ENCODE assay signal across 10 cellular contexts in the genomic region with DNA sequence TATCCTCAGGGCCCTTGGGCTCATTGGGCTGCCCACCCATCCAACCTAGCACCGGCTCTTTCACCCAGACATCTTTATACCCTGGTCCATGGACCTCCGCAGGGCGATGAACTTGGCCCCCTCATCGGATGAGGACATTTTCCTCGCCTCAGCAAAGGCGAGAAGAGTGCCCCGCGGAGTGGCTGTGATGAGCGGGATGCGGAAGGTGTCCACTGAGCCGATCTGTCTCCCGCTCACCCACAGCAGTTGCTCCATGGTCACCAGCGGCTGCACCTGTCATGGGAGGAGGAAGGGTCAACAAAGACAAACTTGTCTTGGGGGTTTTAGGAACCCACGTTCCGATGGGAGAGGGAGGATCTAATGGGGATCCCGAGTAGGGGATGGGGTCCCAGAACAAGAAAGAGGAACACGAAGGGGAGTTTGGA. TPM values are rescaled to one million over a fixed set of nuclear protein-coding genes. Genes with fewer than 3 reads are reported as not detected.
A peak's percentile ranks its signal among the peaks of the same experiment; 100 is the strongest.
DNase-seq lines count a peak whose midpoint lies in the region; ATAC-seq, FAIRE-seq and TF ChIP-seq lines count a peak whose summit lies in the region.
"Had no signal": no experiment of that assay in that cellular context is flagged by ENCODE, and none has a peak within 500 bp of the region (broad histone marks: within the 10 kb centered on the region; RNA-seq: fewer than 3 reads in every experiment).

No MANE protein-coding gene starts in this region.

- no peak for DNase-seq in activated T-cell treated with anti-CD3 and anti-CD28 coated beads, Interleukin-2, amount 50 U/mL, for 4 hours
- DNase-seq in activated T-cell treated with anti-CD3 and anti-CD28 coated beads for 4 hours (no peak), GM12878 (ENCODE audit: low read depth, low spot score) (no peak), lower lobe of right lung (no peak), tibial artery (no peak), NCI-H187 treated with DMSO at 0.1 percent for 48 hours (lab: John Stamatoyannopoulos, UW) (no peak), inferior parietal cortex (ENCODE audit: extremely low spot score) (no peak)
- DNase-seq in stimulated activated CD4-positive, alpha-beta T cell treated with anti-CD3 and anti-CD28 coated beads, Interleukin-12 subunit alpha, Interleukin-12 subunit beta, amount 100 ng/mL, for 4 hours = no peak
- DNase-seq: NCI-H1417 treated with DMSO at 0.1 percent for 48 hours had no signal

- peak overlapping the region; percentile 67 for H3K9ac ChIP-seq in GM12878 (ENCODE audit: control insufficient read depth, insufficient read depth, low read length)

- H3K27me3 ChIP-seq in GM12878 (replicated peaks in 1 of 2; ENCODE audit: control insufficient read depth in 2 of 2, insufficient read depth in 2 of 2, low read length in 1 of 2) (no peaks in the 10 kb centered on the region), lower lobe of right lung (ENCODE audit: low read depth) (no peaks in the 10 kb centered on the region), tibial artery (no peaks in the 10 kb centered on the region)

- no peaks in the 10 kb centered on the region for H3K27me3 Mint-ChIP-seq in activated T-cell treated with anti-CD3 and anti-CD28 coated beads, Interleukin-2, amount 50 U/mL, for 4 hours (ENCODE audit: low read depth)

- H3K9me3 ChIP-seq in GM12878 (replicated peaks; ENCODE audit: control insufficient read depth, insufficient read depth, low read length) (no peaks in the 10 kb centered on the region), lower lobe of right lung (no peaks in the 10 kb centered on the region), tibial artery (no peaks in the 10 kb centered on the region)

- RAD21 ChIA-PET in GM12878 (lab: Charles Lee; ENCODE audit: unreplicated experiment) = interaction anchor here (0.7 to 1.7 kb wide), 5 partner anchors 22 to 263 kb away, joined by 3 to 8 read pairs (median 4); a partner anchor contains a TSS

- H3K36me3 ChIP-seq in GM12878 (ENCODE audit: control insufficient read depth in 2 of 2, insufficient read depth in 2 of 2, low read length in 1 of 2) (peaks cover 0 to 3% of the 10 kb centered on the region in 2 experiments; a peak in 1 of 4 replicates), lower lobe of right lung (peaks cover 44% of the 10 kb centered on the region), tibial artery (peaks cover 25 to 41% (median 35%) of the 10 kb centered on the region in 3 donors)

- H3K27ac ChIP-seq in GM12878 (ENCODE audit: control insufficient read depth, insufficient read depth) = no peak overlapping the region
- peak overlapping the region; percentile 86 for H3K27ac ChIP-seq in lower lobe of right lung
- H3K27ac ChIP-seq in tibial artery = peak overlapping the region; percentile 88

- no peaks in the 10 kb centered on the region for H4K20me1 ChIP-seq in GM12878 (ENCODE audit: control insufficient read depth, insufficient read depth)

- in situ Hi-C loops in GM12878 (cut with MboI) = no loop called here

- TF ChIP-seq CTCF in GM12878 (IDR thresholded peaks at IDR 0.05 in 2 of 3, conservative IDR thresholded peaks at IDR 0.05 in 1 of 3; ENCODE audit: control insufficient read depth in 2 of 3, extremely low read depth in 1 of 3, insufficient read depth in 1 of 3, low read depth in 3 of 3, low read length in 3 of 3) (no peak), lower lobe of right lung (IDR thresholded peaks at IDR 0.05) (no peak), tibial artery (IDR thresholded peaks at IDR 0.05) (no peak)

- TF ChIP-seq RAD21 in GM12878 (IDR thresholded peaks at IDR 0.05; ENCODE audit: insufficient read depth, low read depth, low read length) = no peak

- H3K4me1 Mint-ChIP-seq in activated T-cell treated with anti-CD3 and anti-CD28 coated beads, Interleukin-2, amount 50 U/mL, for 4 hours (ENCODE audit: low read depth) = peaks cover 18% of the 10 kb centered on the region

- no peak for FAIRE-seq in GM12878 (lab: Jason Lieb, UNC)

- no TSS peak for BruUV-seq in GM12878 (replicated peaks; lab: Mats Ljungman, UMichigan)

- peak overlapping the region; percentile 61; the same call in 1 of the 2 replicates for H2AFZ ChIP-seq in GM12878 (ENCODE audit: control insufficient read depth, low read depth, low read length)

- no peaks in the 10 kb centered on the region for H3K9me3 Mint-ChIP-seq in activated T-cell treated with anti-CD3 and anti-CD28 coated beads, Interleukin-2, amount 50 U/mL, for 4 hours

- TF ChIP-seq POLR2A in GM12878 (IDR thresholded peaks at IDR 0.05; ENCODE audit: low read depth, low read length) = no peak

- SMC1A ChIA-PET in GM12878 (lab: Charles Lee; ENCODE audit: uncharacterized antibody, unreplicated experiment) = interaction anchor here (1.2 to 2.9 kb wide), 4 partner anchors 23 to 240 kb away, joined by 3 to 24 read pairs (median 8); no protein-coding TSS in a partner anchor

- H3K4me2 ChIP-seq in GM12878 (ENCODE audit: control insufficient read depth, insufficient read depth) = peak overlapping the region; percentile 98

- H3K36me3 Mint-ChIP-seq in activated T-cell treated with anti-CD3 and anti-CD28 coated beads, Interleukin-2, amount 50 U/mL, for 4 hours (ENCODE audit: insufficient read depth) = peaks cover 18% of the 10 kb centered on the region

- ATAC-seq in activated T-cell treated with anti-CD3 and anti-CD28 coated beads, Interleukin-2, amount 50 U/mL, for 4 hours = no peak
- no peak for ATAC-seq in GM12878
- ATAC-seq in lower lobe of right lung = no peak

- peak overlapping the region; percentile 91 for H3K4me3 ChIP-seq in GM12878
- peak overlapping the region; percentile 84 for H3K4me3 ChIP-seq in lower lobe of right lung
- peak overlapping the region; percentile 73 to 77 for H3K4me3 ChIP-seq in tibial artery

- intact Hi-C loops in GM12878 (cut with micrococcal nuclease; ENCODE audit: unreplicated experiment) (loop anchor here (2.0 kb wide), 2 partner anchors 27 to 61 kb away; no protein-coding TSS in a partner anchor), lower lobe of right lung (cut with DNase I) (no loop called here), tibial artery (cut with DNase I; ENCODE audit: low total_unique reads) (no loop called here)

- POLR2A ChIA-PET in GM12878 (lab: Charles Lee) = interaction anchor here (0.8 to 2.5 kb wide), 5 partner anchors 18 to 67 kb away, joined by 3 to 22 read pairs (median 7); a partner anchor contains a TSS

- TF ChIP-seq EP300 in GM12878 (IDR thresholded peaks at IDR 0.05; ENCODE audit: borderline replicate concordance in 1 of 2, control insufficient read depth in 1 of 2, low read depth in 2 of 2, low read length in 2 of 2) = no peak

- H3K79me2 ChIP-seq in GM12878 (ENCODE audit: control insufficient read depth, insufficient read depth, low read length) = no peaks in the 10 kb centered on the region; the same call in 1 of the 2 replicates

- H3K4me1 ChIP-seq in GM12878 (ENCODE audit: control insufficient read depth, insufficient read depth, low read length) (peaks cover 11% of the 10 kb centered on the region), lower lobe of right lung (peaks cover 25% of the 10 kb centered on the region), tibial artery (peaks cover 0 to 24% (median 20%) of the 10 kb centered on the region in 4 donors)

- WGBS in GM12878 (ENCODE audit: insufficient coverage, insufficient replicate concordance, low lambda C conversion rate, missing lambda C conversion rate) = 60% methylated on average over 17 of the region's 17 CpGs

- H3K4me3 Mint-ChIP-seq in activated T-cell treated with anti-CD3 and anti-CD28 coated beads, Interleukin-2, amount 50 U/mL, for 4 hours = peak overlapping the region; percentile 89

- CTCF ChIA-PET in GM12878 (lab: Yijun Ruan, JAX) = interaction anchor here (2.2 to 2.3 kb wide), 2 partner anchors 26 to 61 kb away, joined by 9 to 17 read pairs; no protein-coding TSS in a partner anchor

RNA-seq across cellular contexts. Expression of a gene that starts 0.7 kb away (rescaled TPM):
- total RNA-seq in activated T-cell treated with anti-CD3 and anti-CD28 coated beads, Interleukin-2, amount 50 U/mL, for 4 hours = 10 to 100 TPM; 25.6 to 26.7 (median 26.0) TPM
- 19.6 and 19.9 TPM in 2 replicates for total RNA-seq in GM12878 (2013; cell fraction: nucleolus; rRNA removed)
- total RNA-seq in GM12878 (2014; rRNA removed) = 24.6 and 26.9 TPM in 2 replicates
- 18.8 and 20.3 TPM in 2 replicates for total RNA-seq in GM12878 (2014; rRNA removed; fragmentation: Illumina TruSeq; extraction: Trizol)
- 22.5 and 22.7 TPM in 2 replicates for total RNA-seq in GM12878 (2021)
- 17.0 TPM for polyA plus RNA-seq in GM12878 (2011; ENCODE audit: low read depth)
- polyA plus RNA-seq in GM12878 (2011; rRNA removed) = 13.0 and 22.4 TPM in 2 replicates
- 31.4 and 33.5 TPM in 2 replicates for polyA plus RNA-seq in GM12878 (2011; cell fraction: cytosol; rRNA removed)
- 16.9 and 20.6 TPM in 2 replicates for polyA plus RNA-seq in GM12878 (2011; cell fraction: nucleus; rRNA removed)
- polyA plus RNA-seq in GM12878 (2012) = 24.3 and 29.0 TPM in 2 replicates
- 16.3 and 21.5 TPM in 2 replicates for polyA plus RNA-seq in GM12878 (2014; fragmentation: Illumina TruSeq; extraction: Trizol)
- polyA plus RNA-seq in GM12878 (2014; fragmentation: Nextera tagmentation; extraction: Ambion mirVana) = 10 to 100 TPM in 1 of 2 experiments, 1 to 10 TPM in 1; 7.2 to 12.5 TPM
- polyA plus RNA-seq in GM12878 (2014; rRNA removed) = 26.7 and 28.1 TPM in 2 replicates
- polyA plus RNA-seq in GM12878 (2016; fragmentation: Nextera tagmentation; extraction: Ambion mirVana) = 10 to 100 TPM; 18.5 to 21.8 TPM
- 17.0 and 28.1 TPM in 2 replicates for polyA minus RNA-seq in GM12878 (2011; rRNA and poly(A)+ RNA removed)
- 4.1 and 7.6 TPM in 2 replicates for polyA minus RNA-seq in GM12878 (2011; cell fraction: cytosol; rRNA and poly(A)+ RNA removed)
- polyA minus RNA-seq in GM12878 (2011; cell fraction: nucleus; rRNA and poly(A)+ RNA removed) = 7.3 and 8.6 TPM in 2 replicates
- 70.5 TPM for total RNA-seq in lower lobe of right lung

RNA-seq across cellular contexts. Expression of a gene that starts 16.9 kb away (rescaled TPM):
- under 1 TPM; 0.13 to 0.60 (median 0.20) TPM for total RNA-seq in activated T-cell treated with anti-CD3 and anti-CD28 coated beads, Interleukin-2, amount 50 U/mL, for 4 hours
- not detected in 2 replicates for total RNA-seq in GM12878 (2013; cell fraction: nucleolus; rRNA removed)
- total RNA-seq in GM12878 (2014; rRNA removed) = 0.06 TPM in 1 of 2 replicates, not detected in the other
- 0.09 TPM in 1 of 2 replicates, not detected in the other for total RNA-seq in GM12878 (2014; rRNA removed; fragmentation: Illumina TruSeq; extraction: Trizol)
- total RNA-seq in GM12878 (2021) = 0.18 and 0.56 TPM in 2 replicates
- polyA plus RNA-seq in GM12878 (2011; ENCODE audit: low read depth) = not detected
- 0.04 TPM in 1 of 2 replicates, not detected in the other for polyA plus RNA-seq in GM12878 (2011; rRNA removed)
- polyA plus RNA-seq in GM12878 (2011; cell fraction: cytosol; rRNA removed) = 0.03 TPM in 2 replicates
- polyA plus RNA-seq in GM12878 (2011; cell fraction: nucleus; rRNA removed) = 0.41 TPM in 1 of 2 replicates, not detected in the other
- not detected in 2 replicates for polyA plus RNA-seq in GM12878 (2012)
- 0.15 TPM in 1 of 2 replicates, not detected in the other for polyA plus RNA-seq in GM12878 (2014; fragmentation: Illumina TruSeq; extraction: Trizol)
- polyA plus RNA-seq in GM12878 (2014; fragmentation: Nextera tagmentation; extraction: Ambion mirVana) = under 1 TPM in 1 of 2 experiments, not detected in 1; 0.05 TPM
- 0.19 and 0.24 TPM in 2 replicates for polyA plus RNA-seq in GM12878 (2014; rRNA removed)
- polyA plus RNA-seq in GM12878 (2016; fragmentation: Nextera tagmentation; extraction: Ambion mirVana) = under 1 TPM in 1 of 2 experiments, not detected in 1; 0.16 TPM
- polyA minus RNA-seq in GM12878 (2011; rRNA and poly(A)+ RNA removed) = 0.46 TPM in 1 of 2 replicates, not detected in the other
- polyA minus RNA-seq in GM12878 (2011; cell fraction: cytosol; rRNA and poly(A)+ RNA removed) = not detected in 2 replicates
- not detected in 2 replicates for polyA minus RNA-seq in GM12878 (2011; cell fraction: nucleus; rRNA and poly(A)+ RNA removed)
- 53.7 TPM for total RNA-seq in lower lobe of right lung
- total RNA-seq: Daoy had no signal

RNA-seq across cellular contexts. Expression of a gene that starts 34.4 kb away (rescaled TPM):
- total RNA-seq in activated T-cell treated with anti-CD3 and anti-CD28 coated beads, Interleukin-2, amount 50 U/mL, for 4 hours = 10 to 100 TPM; 76.1 to 97.7 (median 93.0) TPM
- total RNA-seq in GM12878 (2013; cell fraction: nucleolus; rRNA removed) = 55.2 and 66.8 TPM in 2 replicates
- 23.5 and 24.0 TPM in 2 replicates for total RNA-seq in GM12878 (2014; rRNA removed)
- 5.9 and 8.1 TPM in 2 replicates for total RNA-seq in GM12878 (2014; rRNA removed; fragmentation: Illumina TruSeq; extraction: Trizol)
- 27.2 and 29.3 TPM in 2 replicates for total RNA-seq in GM12878 (2021)
- polyA plus RNA-seq in GM12878 (2011; ENCODE audit: low read depth) = 8.8 TPM
- 5.1 and 12.8 TPM in 2 replicates for polyA plus RNA-seq in GM12878 (2011; rRNA removed)
- 11.5 and 13.7 TPM in 2 replicates for polyA plus RNA-seq in GM12878 (2011; cell fraction: cytosol; rRNA removed)
- 42.5 and 57.1 TPM in 2 replicates for polyA plus RNA-seq in GM12878 (2011; cell fraction: nucleus; rRNA removed)
- 20.1 and 23.6 TPM in 2 replicates for polyA plus RNA-seq in GM12878 (2012)
- polyA plus RNA-seq in GM12878 (2014; fragmentation: Illumina TruSeq; extraction: Trizol) = 1.00 and 4.6 TPM in 2 replicates
- under 1 TPM; 0.11 to 0.33 TPM for polyA plus RNA-seq in GM12878 (2014; fragmentation: Nextera tagmentation; extraction: Ambion mirVana)
- 12.7 and 17.7 TPM in 2 replicates for polyA plus RNA-seq in GM12878 (2014; rRNA removed)
- polyA plus RNA-seq in GM12878 (2016; fragmentation: Nextera tagmentation; extraction: Ambion mirVana) = 10 to 100 TPM; 39.1 to 40.5 TPM
- 14.0 and 14.9 TPM in 2 replicates for polyA minus RNA-seq in GM12878 (2011; rRNA and poly(A)+ RNA removed)
- polyA minus RNA-seq in GM12878 (2011; cell fraction: cytosol; rRNA and poly(A)+ RNA removed) = 14.2 and 14.9 TPM in 2 replicates
- polyA minus RNA-seq in GM12878 (2011; cell fraction: nucleus; rRNA and poly(A)+ RNA removed) = 45.8 and 51.9 TPM in 2 replicates
- 122 TPM for total RNA-seq in lower lobe of right lung

RNA-seq across cellular contexts. Expression of a gene that starts 35.6 kb away (rescaled TPM):
- total RNA-seq in activated T-cell treated with anti-CD3 and anti-CD28 coated beads, Interleukin-2, amount 50 U/mL, for 4 hours = 10 to 100 TPM; 52.8 to 70.9 (median 67.8) TPM
- total RNA-seq in GM12878 (2013; cell fraction: nucleolus; rRNA removed) = 47.5 and 55.2 TPM in 2 replicates
- total RNA-seq in GM12878 (2014; rRNA removed) = 42.6 and 46.3 TPM in 2 replicates
- 18.3 and 20.9 TPM in 2 replicates for total RNA-seq in GM12878 (2014; rRNA removed; fragmentation: Illumina TruSeq; extraction: Trizol)
- 50.3 and 53.2 TPM in 2 replicates for total RNA-seq in GM12878 (2021)
- 23.2 TPM for polyA plus RNA-seq in GM12878 (2011; ENCODE audit: low read depth)
- polyA plus RNA-seq in GM12878 (2011; rRNA removed) = 17.9 and 31.5 TPM in 2 replicates
- polyA plus RNA-seq in GM12878 (2011; cell fraction: cytosol; rRNA removed) = 38.3 and 47.1 TPM in 2 replicates
- 134 and 176 TPM in 2 replicates for polyA plus RNA-seq in GM12878 (2011; cell fraction: nucleus; rRNA removed)
- polyA plus RNA-seq in GM12878 (2012) = 41.2 and 41.8 TPM in 2 replicates
- polyA plus RNA-seq in GM12878 (2014; fragmentation: Illumina TruSeq; extraction: Trizol) = 13.4 and 32.5 TPM in 2 replicates
- 1 to 10 TPM; 1.7 to 5.2 TPM for polyA plus RNA-seq in GM12878 (2014; fragmentation: Nextera tagmentation; extraction: Ambion mirVana)
- 40.1 and 41.0 TPM in 2 replicates for polyA plus RNA-seq in GM12878 (2014; rRNA removed)
- polyA plus RNA-seq in GM12878 (2016; fragmentation: Nextera tagmentation; extraction: Ambion mirVana) = 10 to 100 TPM; 40.6 to 46.8 TPM
- 52.4 and 71.9 TPM in 2 replicates for polyA minus RNA-seq in GM12878 (2011; rRNA and poly(A)+ RNA removed)
- polyA minus RNA-seq in GM12878 (2011; cell fraction: cytosol; rRNA and poly(A)+ RNA removed) = 26.7 and 32.2 TPM in 2 replicates
- 17.5 and 29.8 TPM in 2 replicates for polyA minus RNA-seq in GM12878 (2011; cell fraction: nucleus; rRNA and poly(A)+ RNA removed)
- total RNA-seq in lower lobe of right lung = 46.0 TPM

RNA-seq across cellular contexts. Expression of a gene that starts 40.0 kb away (rescaled TPM):
- total RNA-seq in activated T-cell treated with anti-CD3 and anti-CD28 coated beads, Interleukin-2, amount 50 U/mL, for 4 hours = 1 to 10 TPM; 3.5 to 6.1 (median 5.4) TPM
- 1.4 and 1.6 TPM in 2 replicates for total RNA-seq in GM12878 (2013; cell fraction: nucleolus; rRNA removed)
- total RNA-seq in GM12878 (2014; rRNA removed) (1.3 and 1.5 TPM in 2 replicates), GM12878 (2014; rRNA removed; fragmentation: Illumina TruSeq; extraction: Trizol) (0.46 and 0.81 TPM in 2 replicates), GM12878 (2021) (3.5 and 4.5 TPM in 2 replicates), lower lobe of right lung (5.1 TPM)
- 0.79 TPM for polyA plus RNA-seq in GM12878 (2011; ENCODE audit: low read depth)
- polyA plus RNA-seq in GM12878 (2011; rRNA removed) (0.76 and 2.1 TPM in 2 replicates), GM12878 (2014; fragmentation: Illumina TruSeq; extraction: Trizol) (0.24 and 1.4 TPM in 2 replicates), GM12878 (2014; fragmentation: Nextera tagmentation; extraction: Ambion mirVana) (not detected), GM12878 (2014; rRNA removed) (2.2 and 3.5 TPM in 2 replicates), GM12878 (2016; fragmentation: Nextera tagmentation; extraction: Ambion mirVana) (not detected)
- polyA plus RNA-seq in GM12878 (2011; cell fraction: cytosol; rRNA removed) = 2.4 and 2.8 TPM in 2 replicates
- 3.7 and 4.8 TPM in 2 replicates for polyA plus RNA-seq in GM12878 (2011; cell fraction: nucleus; rRNA removed)
- 2.8 and 3.3 TPM in 2 replicates for polyA plus RNA-seq in GM12878 (2012)
- 3.7 and 4.9 TPM in 2 replicates for polyA minus RNA-seq in GM12878 (2011; rRNA and poly(A)+ RNA removed)
- polyA minus RNA-seq in GM12878 (2011; cell fraction: cytosol; rRNA and poly(A)+ RNA removed) = 2.4 and 2.8 TPM in 2 replicates
- 3.6 and 5.5 TPM in 2 replicates for polyA minus RNA-seq in GM12878 (2011; cell fraction: nucleus; rRNA and poly(A)+ RNA removed)

Comparison
In these comparisons a context has a peak if more than half of its experiments do, and no peak if none do; other contexts are left out.
1. RNA of a gene that starts 16.9 kb away (total RNA-seq): 53.7 TPM in lower lobe of right lung (single experiment); 0.13 to 0.60 TPM in activated T-cell treated with anti-CD3 and anti-CD28 coated beads, Interleukin-2, amount 50 U/mL, for 4 hours and 0.06 to 0.56 TPM in GM12878; every median in the first group is over 10 times any median in the second.
2. Peak in every context shown above with its lines, with median percentiles within 50 percentile points of each other: H3K4me3 ChIP-seq.